In genomic region chr12:5861426-5861825, GRCh38 we compare ENCODE assay signal across 34 cellular contexts.
"Had no signal": no experiment of that assay in that cellular context is flagged by ENCODE, and none has a peak within 500 bp of the region (broad histone marks: within the 10 kb centered on the region; RNA-seq: fewer than 3 reads in every experiment).

No MANE protein-coding gene starts in this region.

- FAIRE-seq: astrocyte had no signal

- ATAC-seq: activated naive CD4-positive, alpha-beta T cell treated with anti-CD3 and anti-CD28 coated beads, Interleukin-2, amount 50 U/mL, for 72 hours; activated naive CD8-positive, alpha-beta T cell treated with anti-CD3 and anti-CD28 coated beads, Interleukin-2, amount 50 U/mL, for 24 hours; activated T-cell treated with anti-CD3 and anti-CD28 coated beads, Interleukin-2, amount 50 U/mL, for 4 hours; activated T-cell treated with anti-CD3 and anti-CD28 coated beads, Interleukin-2, amount 50 U/mL, for 72 hours; activated T-helper 17 cell treated with anti-CD3 and anti-CD28 coated beads, Interleukin-2, amount 50 U/mL, for 72 hours; body of pancreas had no signal

- H3K9me3 ChIP-seq: adrenal gland, ascending aorta, body of pancreas, breast epithelium had no signal

- H3K4me1 ChIP-seq: adrenal gland, ascending aorta, body of pancreas, breast epithelium had no signal

- H3K4me3 ChIP-seq: adrenal gland, ascending aorta, body of pancreas, breast epithelium, cardiac muscle cell had no signal

- H3K36me3 ChIP-seq: adrenal gland, ascending aorta, brain microvascular endothelial cell, breast epithelium, cardiac muscle cell had no signal

- DNase-seq: activated effector memory CD4-positive, alpha-beta T cell treated with anti-CD3 and anti-CD28 coated beads, Interleukin-2, amount 50 U/mL, for 16 hours; activated effector memory CD4-positive, alpha-beta T cell treated with Interleukin-2 at 50 U/mL for 16 hours; activated gamma-delta T cell; activated gamma-delta T cell treated with Interleukin-2 at 50 U/mL for 16 hours; activated naive CD4-positive, alpha-beta T cell; activated naive CD4-positive, alpha-beta T cell treated with anti-CD3 and anti-CD28 coated beads for 36 hours; activated naive CD4-positive, alpha-beta T cell treated with anti-CD3 and anti-CD28 coated beads, Interleukin-2, amount 10 ng/mL, durations not matched to agents 7 days and 5 days; activated naive CD4-positive, alpha-beta T cell treated with anti-CD3 and anti-CD28 coated beads, Interleukin-2, amount 50 U/mL, for 16 hours; activated naive CD4-positive, alpha-beta T cell treated with Interleukin-2 at 50 U/mL for 16 hours; activated naive CD8-positive, alpha-beta T cell treated with anti-CD3 and anti-CD28 coated beads for 36 hours; activated naive CD8-positive, alpha-beta T cell treated with anti-CD3 and anti-CD28 coated beads, Interleukin-2, amount 10 ng/mL, durations not matched to agents 7 days and 5 days; activated naive CD8-positive, alpha-beta T cell treated with anti-CD3 and anti-CD28 coated beads, Interleukin-2, amount 50 U/mL, for 24 hours; activated T-cell treated with anti-CD3 and anti-CD28 coated beads for 4 hours; activated T-cell treated with anti-CD3 and anti-CD28 coated beads, Interleukin-2, amount 50 U/mL, for 1 hour; activated T-cell treated with anti-CD3 and anti-CD28 coated beads, Interleukin-2, amount 50 U/mL, for 24 hours; activated T-cell treated with anti-CD3 and anti-CD28 coated beads, Interleukin-2, amount 50 U/mL, for 4 hours; activated T-cell treated with anti-CD3 and anti-CD28 coated beads, Interleukin-2, amount 50 U/mL, for 48 hours; activated T-cell treated with anti-CD3 and anti-CD28 coated beads, Interleukin-2, amount 50 U/mL, for 72 hours; adrenal gland; amniotic stem cell; amygdala; anterior cingulate cortex; aorta; body of pancreas; brain microvascular endothelial cell; caudate nucleus; central memory CD4-positive, alpha-beta T cell; cerebellar nuclear complex had no signal

- H3K27me3 ChIP-seq: ascending aorta, body of pancreas, breast epithelium, cardiac muscle cell had no signal

- H3K27ac ChIP-seq: adrenal gland, ascending aorta, body of pancreas, brain microvascular endothelial cell, breast epithelium, cardiac muscle cell had no signal
